ENCODE assay signal across 36 cellular contexts in genomic region chr1:23763040-23763577, GRCh38. TPM values are rescaled to one million over a fixed set of nuclear protein-coding genes. Genes with fewer than 3 reads are reported as not detected.
DNase-seq lines count a peak whose midpoint lies in the region; ATAC-seq and TF ChIP-seq lines count a peak whose summit lies in the region.
"Had no signal": no experiment of that assay in that cellular context is flagged by ENCODE, and none has a peak within 500 bp of the region (broad histone marks: within the 10 kb centered on the region; RNA-seq: fewer than 3 reads in every experiment).

No MANE protein-coding gene starts in this region.

- TF ChIP-seq CTCF in endodermal cell (conservative IDR thresholded peaks at IDR 0.05), result no peak
- no peak for TF ChIP-seq CTCF in psoas muscle (IDR thresholded peaks at IDR 0.05)

- H3K9ac ChIP-seq in GM23248 (no peak overlapping the region), endodermal cell (ENCODE audit: extremely low read depth, low read length, poor library complexity, severe bottlenecking) (no peak overlapping the region)
- H3K9ac ChIP-seq: neural progenitor cell, parathyroid adenoma had no signal

- ATAC-seq in psoas muscle, result peak; percentile 26 to 78 (median 62)
- ATAC-seq: activated CD4-positive, alpha-beta T cell treated with anti-CD3 and anti-CD28 coated beads for 36 hours; activated CD8-positive, alpha-beta T cell treated with anti-CD3 and anti-CD28 coated beads for 36 hours; left lung had no signal

- H4K20me1 ChIP-seq in GM23248 (ENCODE audit: insufficient read depth), result no peaks in the 10 kb centered on the region

- H3K27ac ChIP-seq in GM23248, result no peak overlapping the region
- H3K27ac ChIP-seq in endodermal cell (ENCODE audit: low read depth, low read length), result no peak overlapping the region
- no peak overlapping the region for H3K27ac ChIP-seq in psoas muscle
- H3K27ac ChIP-seq: colonic mucosa, left lung, neural progenitor cell, parathyroid adenoma, Peyer's patch, spleen, uterus had no signal

- H3K4me3 Mint-ChIP-seq in endodermal cell, result no peak overlapping the region
- H3K4me3 Mint-ChIP-seq: activated CD4-positive, alpha-beta T cell treated with anti-CD3 and anti-CD28 coated beads for 36 hours; activated CD8-positive, alpha-beta T cell treated with anti-CD3 and anti-CD28 coated beads for 36 hours; activated naive CD8-positive, alpha-beta T cell; CD4-positive, alpha-beta memory T cell; H9; immature natural killer cell; neural progenitor cell; stimulated activated naive CD8-positive, alpha-beta T cell treated with anti-CD3 and anti-CD28 coated beads, Interleukin-15, Interleukin-2, amounts not matched to agents 100 ng/mL and 50 ng/mL, for 24 hours had no signal

- WGBS in GM23248 (ENCODE audit: low coverage in 1 of 2, low lambda C conversion rate in 2 of 2, missing lambda C conversion rate in 2 of 2), 2 experiments, result 35 to 44% methylated on average over 7 of the region's 7 CpGs
- 90 to 93% methylated on average over 5 to 7 of the region's 7 CpGs for WGBS in endodermal cell (ENCODE audit: insufficient coverage in 1 of 2, insufficient read length in 1 of 2), 2 experiments
- WGBS in psoas muscle, 3 donors, result 31 to 42% (median 33%) methylated on average over 6 to 7 of the region's 7 CpGs

- H3K4me1 ChIP-seq in GM23248 (ENCODE audit: insufficient read depth) (no peaks in the 10 kb centered on the region), endodermal cell (ENCODE audit: control insufficient read depth, insufficient read depth, low read length) (no peaks in the 10 kb centered on the region), psoas muscle (peaks cover 46% of the 10 kb centered on the region)
- H3K4me1 ChIP-seq: colonic mucosa, left lung, neural progenitor cell, parathyroid adenoma, Peyer's patch, uterus had no signal

- peaks cover 20% of the 10 kb centered on the region for H3F3A ChIP-seq in GM23248 (ENCODE audit: insufficient read depth)

- peaks cover 56% of the 10 kb centered on the region for H3K36me3 Mint-ChIP-seq in endodermal cell (ENCODE audit: low read depth)

- H3K4me2 ChIP-seq in GM23248 (ENCODE audit: unreplicated experiment), result no peak overlapping the region
- H3K4me2 ChIP-seq: neural progenitor cell had no signal

- H3K9me2 ChIP-seq in GM23248 (ENCODE audit: insufficient read depth), result no peaks in the 10 kb centered on the region

- H3K36me3 ChIP-seq in GM23248 (ENCODE audit: low read depth) (peaks cover 42% of the 10 kb centered on the region), endodermal cell (ENCODE audit: control insufficient read depth, insufficient read depth, low read length) (peaks cover 58% of the 10 kb centered on the region), psoas muscle (ENCODE audit: insufficient read depth in 1 of 2, low read depth in 1 of 2) (peaks cover 12 to 80% of the 10 kb centered on the region in 2 donors)
- H3K36me3 ChIP-seq: colonic mucosa, uterus had no signal

- H3K27me3 ChIP-seq in GM23248 (replicated peaks; ENCODE audit: insufficient read depth) (no peaks in the 10 kb centered on the region), endodermal cell (ENCODE audit: control insufficient read depth, insufficient read depth, low read length, poor library complexity, severe bottlenecking) (no peaks in the 10 kb centered on the region), psoas muscle (ENCODE audit: insufficient read depth in 3 of 3, low read length in 2 of 3) (no peaks in the 10 kb centered on the region)
- H3K27me3 ChIP-seq: colonic mucosa, left lung, neural progenitor cell, Peyer's patch, spleen, uterus had no signal

- H3K9me3 ChIP-seq in GM23248 (ENCODE audit: low read depth) (no peaks in the 10 kb centered on the region), endodermal cell (ENCODE audit: control insufficient read depth, low read length) (no peaks in the 10 kb centered on the region), psoas muscle (no peaks in the 10 kb centered on the region)
- H3K9me3 ChIP-seq: colonic mucosa, left lung, Peyer's patch, spleen, uterus had no signal

- no peak overlapping the region for H2AFZ ChIP-seq in GM23248
- H2AFZ ChIP-seq: neural progenitor cell, parathyroid adenoma had no signal

- intact Hi-C loops in psoas muscle (cut with DNase I), result no loop called here

- no peaks in the 10 kb centered on the region for H3K9me3 Mint-ChIP-seq in endodermal cell
- H3K9me3 Mint-ChIP-seq: activated CD8-positive, alpha-beta T cell treated with anti-CD3 and anti-CD28 coated beads for 36 hours; activated T-helper 2 cell treated with anti-CD3 and anti-CD28 coated beads, Interferon-gamma antibody, Interleukin-2, Interleukin-4, amounts not matched to agents 10 μg/mL and 5 μg/mL and 100 μg/mL, durations not matched to agents 14 hours and 24 hours and 36 hours; CD4-positive, alpha-beta memory T cell; H9; immature natural killer cell; neural progenitor cell; stimulated activated naive CD8-positive, alpha-beta T cell treated with anti-CD3 and anti-CD28 coated beads, Interleukin-15, Interleukin-2, amounts not matched to agents 100 ng/mL and 50 ng/mL, for 24 hours had no signal

- peak overlapping the region; percentile 29 for H3K27ac Mint-ChIP-seq in endodermal cell
- H3K27ac Mint-ChIP-seq: activated CD4-positive, alpha-beta T cell treated with anti-CD3 and anti-CD28 coated beads for 36 hours; activated CD8-positive, alpha-beta T cell treated with anti-CD3 and anti-CD28 coated beads for 36 hours; activated naive CD8-positive, alpha-beta T cell; activated T-helper 2 cell treated with anti-CD3 and anti-CD28 coated beads, Interferon-gamma antibody, Interleukin-2, Interleukin-4, amounts not matched to agents 10 μg/mL and 5 μg/mL and 100 μg/mL, durations not matched to agents 14 hours and 24 hours and 36 hours; neural progenitor cell; stimulated activated naive CD8-positive, alpha-beta T cell treated with anti-CD3 and anti-CD28 coated beads, Interleukin-15, Interleukin-2, amounts not matched to agents 100 ng/mL and 50 ng/mL, for 24 hours had no signal

- peaks cover 32% of the 10 kb centered on the region for H3K79me2 ChIP-seq in GM23248 (ENCODE audit: insufficient read depth)
- H3K79me2 ChIP-seq: parathyroid adenoma had no signal

- no peaks in the 10 kb centered on the region for H3K27me3 Mint-ChIP-seq in endodermal cell (ENCODE audit: insufficient read depth)
- H3K27me3 Mint-ChIP-seq: activated CD4-positive, alpha-beta T cell treated with anti-CD3 and anti-CD28 coated beads for 36 hours; activated CD8-positive, alpha-beta T cell treated with anti-CD3 and anti-CD28 coated beads for 36 hours; activated naive CD8-positive, alpha-beta T cell; CD4-positive, alpha-beta memory T cell; stimulated activated naive CD8-positive, alpha-beta T cell treated with anti-CD3 and anti-CD28 coated beads, Interleukin-15, Interleukin-2, amounts not matched to agents 100 ng/mL and 50 ng/mL, for 24 hours had no signal

- no peaks in the 10 kb centered on the region for H3K4me1 Mint-ChIP-seq in endodermal cell
- H3K4me1 Mint-ChIP-seq: CD4-positive, alpha-beta memory T cell; H9; neural progenitor cell had no signal

- in situ Hi-C loops in GM23248 (cut with MboI), result no loop called here

- no peak overlapping the region for H3K4me3 ChIP-seq in GM23248
- no peak overlapping the region for H3K4me3 ChIP-seq in endodermal cell (ENCODE audit: low read length)
- no peak overlapping the region for H3K4me3 ChIP-seq in psoas muscle
- H3K4me3 ChIP-seq: colonic mucosa, left lung, neural progenitor cell, Peyer's patch, spleen, uterus had no signal

- DNase-seq in DMS53 (lab: John Stamatoyannopoulos, UW), result peak; percentile 15
- no peak for DNase-seq in DMS53 treated with DMSO at 0.1 percent for 48 hours (lab: John Stamatoyannopoulos, UW; ENCODE audit: unreplicated experiment)
- DNase-seq in GM23248, result peak; percentile 29
- no peak for DNase-seq in endodermal cell
- DNase-seq in psoas muscle, result no peak
- no peak for DNase-seq in cerebellar cortex (ENCODE audit: low spot score)
- DNase-seq in OCI-M2 (lab: John Stamatoyannopoulos, UW; ENCODE audit: unreplicated experiment), result no peak
- no peak for DNase-seq in ecto neural progenitor cell (ENCODE audit: low spot score)
- DNase-seq: 8988T; activated CD4-positive, alpha-beta T cell treated with anti-CD3 and anti-CD28 coated beads for 36 hours; activated CD8-positive, alpha-beta memory T cell treated with anti-CD3 and anti-CD28 coated beads, Interleukin-2, amount 50 U/mL, for 48 hours; activated CD8-positive, alpha-beta T cell treated with anti-CD3 and anti-CD28 coated beads for 36 hours; AML-193; anterior cingulate cortex; CD4-positive, alpha-beta memory T cell; colonic mucosa; effector memory CD4-positive, alpha-beta T cell; H9; hypothalamus; immature natural killer cell; left lung; NCI-H1417; NCI-H2081; NCI-H2227 treated with DMSO at 0.1 percent for 48 hours; NCI-H69; SHP77 treated with DMSO at 0.1 percent for 48 hours; spleen; stimulated activated CD8-positive, alpha-beta memory T cell treated with anti-CD3 and anti-CD28 coated beads, Interleukin-4, amount 100 ng/mL, for 48 hours; T-helper 9 cell; uterus had no signal

RNA-seq across cellular contexts. Expression of gene PITHD1, which starts 15.1 kb away (rescaled TPM):
- total RNA-seq in GM23248 (2014; rRNA removed; shearing (Covaris generic)), result 51.0 and 63.0 TPM in 2 replicates
- polyA plus RNA-seq in GM23248 (2016; fragmentation: Nextera tagmentation; extraction: Ambion mirVana) (38.4 and 39.4 TPM in 2 replicates), psoas muscle (100 to 1,000 TPM in 2 of 3 donors, 10 to 100 TPM in 1; 45.2 to 162 (median 116) TPM)
- total RNA-seq in endodermal cell (10 to 100 TPM; 62.5 to 71.3 TPM), psoas muscle (10 to 100 TPM; 53.4 to 72.1 (median 63.4) TPM)
- 47.3 TPM for polyA plus RNA-seq in endodermal cell (2013, experiment 1 of 2)
- polyA plus RNA-seq in endodermal cell (2013, experiment 2 of 2), result 42.7 TPM

RNA-seq across cellular contexts. Expression of gene ELOA, which starts 19.8 kb away (rescaled TPM):
- total RNA-seq in GM23248 (2014; rRNA removed; shearing (Covaris generic)), result 44.3 and 49.6 TPM in 2 replicates
- polyA plus RNA-seq in GM23248 (2016; fragmentation: Nextera tagmentation; extraction: Ambion mirVana) (46.4 and 50.1 TPM in 2 replicates), psoas muscle (10 to 100 TPM; 19.8 to 53.1 (median 36.2) TPM)
- total RNA-seq in endodermal cell (10 to 100 TPM; 33.3 to 42.4 TPM), psoas muscle (10 to 100 TPM; 41.4 to 68.9 (median 52.3) TPM)
- polyA plus RNA-seq in endodermal cell (2013, experiment 1 of 2), result 28.2 TPM
- 26.4 TPM for polyA plus RNA-seq in endodermal cell (2013, experiment 2 of 2)

RNA-seq across cellular contexts. Expression of gene LYPLA2, which starts 27.8 kb away (rescaled TPM):
- 48.1 and 58.4 TPM in 2 replicates for total RNA-seq in GM23248 (2014; rRNA removed; shearing (Covaris generic))
- polyA plus RNA-seq in GM23248 (2016; fragmentation: Nextera tagmentation; extraction: Ambion mirVana), result 46.3 and 48.2 TPM in 2 replicates
- total RNA-seq in endodermal cell, result 100 to 1,000 TPM; 103 to 107 TPM
- 60.2 TPM for polyA plus RNA-seq in endodermal cell (2013, experiment 1 of 2)
- polyA plus RNA-seq in endodermal cell (2013, experiment 2 of 2), result 61.5 TPM
- 10 to 100 TPM; 24.0 to 35.2 (median 28.6) TPM for total RNA-seq in psoas muscle
- 10 to 100 TPM; 37.0 to 97.6 (median 43.3) TPM for polyA plus RNA-seq in psoas muscle

RNA-seq across cellular contexts. Expression of gene GALE, which starts 37.4 kb away (rescaled TPM):
- total RNA-seq in GM23248 (2014; rRNA removed; shearing (Covaris generic)), result 16.2 and 20.9 TPM in 2 replicates
- polyA plus RNA-seq in GM23248 (2016; fragmentation: Nextera tagmentation; extraction: Ambion mirVana), result 20.5 and 23.5 TPM in 2 replicates
- total RNA-seq in endodermal cell, result 10 to 100 TPM; 60.4 to 66.0 TPM
- polyA plus RNA-seq in endodermal cell (2013, experiment 1 of 2), result 36.2 TPM
- polyA plus RNA-seq in endodermal cell (2013, experiment 2 of 2), result 32.4 TPM
- total RNA-seq in psoas muscle, result 1 to 10 TPM; 6.4 to 7.7 (median 6.9) TPM
- 10 to 100 TPM in 2 of 3 donors, 1 to 10 TPM in 1; 8.5 to 69.9 (median 11.2) TPM for polyA plus RNA-seq in psoas muscle

Comparison
In these comparisons a context has a peak if more than half of its experiments do, and no peak if none do; other contexts are left out.
1. DNase-seq: peak in DMS53 (single experiment) and GM23248 (single experiment); none in DMS53 treated with DMSO at 0.1 percent for 48 hours (single experiment), endodermal cell (single experiment), psoas muscle (0 of 2), cerebellar cortex (single experiment), OCI-M2 (single experiment) and ecto neural progenitor cell (single experiment).